In the genomic region with DNA sequence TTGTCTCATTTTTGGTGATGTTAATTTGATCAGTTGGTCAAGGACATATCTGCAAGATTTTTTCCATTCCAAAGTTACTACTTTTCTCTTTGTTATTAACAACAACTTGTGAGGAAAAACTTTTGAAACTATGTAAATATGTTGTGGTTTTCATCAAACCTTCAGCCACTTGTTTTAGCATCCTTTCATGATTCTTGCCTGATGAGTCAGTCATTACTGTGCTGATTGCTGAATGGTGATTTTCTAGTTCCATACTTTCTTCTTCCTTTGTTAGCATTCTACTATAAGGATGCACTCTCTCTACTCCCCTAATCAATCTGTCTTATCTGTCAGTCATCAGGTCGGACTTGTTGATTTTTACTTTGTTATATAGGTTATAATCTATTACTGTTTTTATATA, we compare ENCODE assay signal across 11 cellular contexts. TPM values are rescaled to one million over a fixed set of nuclear protein-coding genes. Genes with fewer than 3 reads are reported as not detected.
DNase-seq lines count a peak whose midpoint lies in the region; ATAC-seq, FAIRE-seq and TF ChIP-seq lines count a peak whose summit lies in the region.
"Had no signal": no experiment of that assay in that cellular context is flagged by ENCODE, and none has a peak within 500 bp of the region (broad histone marks: within the 10 kb centered on the region; RNA-seq: fewer than 3 reads in every experiment).

No MANE protein-coding gene starts in this region.

- H4K20me1 ChIP-seq in PC-3 (ENCODE audit: low read length): no peaks in the 10 kb centered on the region

- H3K4me1 Mint-ChIP-seq in activated T-cell treated with anti-CD3 and anti-CD28 coated beads, Interleukin-2, amount 50 U/mL, for 72 hours (ENCODE audit: low read depth): peaks cover 46% of the 10 kb centered on the region

- peaks cover 21 to 70% of the 10 kb centered on the region in 2 donors for H3K36me3 Mint-ChIP-seq in activated T-cell treated with anti-CD3 and anti-CD28 coated beads, Interleukin-2, amount 50 U/mL, for 72 hours (ENCODE audit: insufficient read depth in 2 of 2)

- H3K9me3 ChIP-seq in PC-3 (ENCODE audit: low read length): no peaks in the 10 kb centered on the region

- H3K9ac ChIP-seq in PC-3 (ENCODE audit: low read length): no peak overlapping the region

- H3K4me2 ChIP-seq in PC-3 (ENCODE audit: low read length): peak overlapping the region; percentile 21; the same call in 1 of the 2 replicates

- ATAC-seq in activated T-cell treated with anti-CD3 and anti-CD28 coated beads, Interleukin-2, amount 50 U/mL, for 72 hours (replicated peaks in 1 of 2): peak; percentile 33 to 51
- ATAC-seq in PC-3 (peak; percentile 86), GM18517 (IDR thresholded peaks at IDR 0.05; ENCODE audit: unreplicated experiment) (no peak), left colon (no peak)
- ATAC-seq in stimulated activated naive CD8-positive, alpha-beta T cell treated with anti-CD3 and anti-CD28 coated beads, Interleukin-15, Interleukin-2, amounts not matched to agents 100 U/mL and 50 U/mL, for 24 hours: peak; percentile 21

- H3K9me3 Mint-ChIP-seq in activated T-cell treated with anti-CD3 and anti-CD28 coated beads, Interleukin-2, amount 50 U/mL, for 72 hours: peaks cover 5 to 8% of the 10 kb centered on the region in 2 donors

- H3K9me2 ChIP-seq in PC-3 (replicated peaks; ENCODE audit: low read length): no peaks in the 10 kb centered on the region

- no peak overlapping the region for H3K4me3 ChIP-seq in PC-3 (ENCODE audit: low read length)

- no peak overlapping the region for H2AFZ ChIP-seq in PC-3 (ENCODE audit: low read length)

- CTCF ChIA-PET in PC-3 (lab: Charles Lee): no interaction called here

- H3K79me2 ChIP-seq in PC-3 (ENCODE audit: low read length): no peaks in the 10 kb centered on the region

- no peak for TF ChIP-seq CTCF in PC-3 (conservative IDR thresholded peaks at IDR 0.05; ENCODE audit: low read depth, low read length)

- H3K36me3 ChIP-seq in PC-3 (ENCODE audit: low read depth, low read length): peaks cover 29% of the 10 kb centered on the region

- peaks cover 14% of the 10 kb centered on the region for H3K4me1 ChIP-seq in PC-3 (ENCODE audit: insufficient read depth, low read length)

- peaks cover 9% of the 10 kb centered on the region for H3F3A ChIP-seq in PC-3 (ENCODE audit: low read length, unreplicated experiment)

- BruUV-seq in PC-3 (replicated peaks; lab: Mats Ljungman, UMichigan): no TSS peak

- POLR2A ChIA-PET in PC-3 (lab: Charles Lee; ENCODE audit: unreplicated experiment): no interaction called here

- H3K27ac Mint-ChIP-seq in activated T-cell treated with anti-CD3 and anti-CD28 coated beads, Interleukin-2, amount 50 U/mL, for 72 hours: peak overlapping the region; percentile 55

- peak; percentile 93 for FAIRE-seq in endometrium (lab: Jason Lieb, UNC)

- no peaks in the 10 kb centered on the region for H3K27me3 ChIP-seq in PC-3 (ENCODE audit: low read length)

- no peak for DNase-seq in activated T-cell treated with anti-CD3 and anti-CD28 coated beads, Interleukin-2, amount 50 U/mL, for 72 hours
- DNase-seq in activated T-cell treated with anti-CD3 and anti-CD28 coated beads, Interleukin-2, amount 50 U/mL, for 1 hour: no peak
- DNase-seq in PC-3 (peak; percentile 67), left colon (no peak), mucosa of gallbladder (ENCODE audit: low spot score) (no peak)
- DNase-seq in stimulated activated naive CD8-positive, alpha-beta T cell treated with anti-CD3 and anti-CD28 coated beads, Interleukin-15, Interleukin-2, amounts not matched to agents 100 U/mL and 50 U/mL, for 24 hours: no peak
- DNase-seq: activated CD8-positive, alpha-beta memory T cell treated with anti-CD3 and anti-CD28 coated beads, Interleukin-2, amount 50 U/mL, for 4 hours; effector CD4-positive, alpha-beta T cell; NCI-H2107 had no signal

- no peak overlapping the region for H3K27ac ChIP-seq in PC-3 (ENCODE audit: low read length)

- H3K4me3 Mint-ChIP-seq in activated T-cell treated with anti-CD3 and anti-CD28 coated beads, Interleukin-2, amount 50 U/mL, for 72 hours: peak overlapping the region; percentile 20 to 74

- intact Hi-C loops in PC-3 (cut with micrococcal nuclease): loop anchor here (1.0 kb wide), 1 partner anchor 10 kb away; no protein-coding TSS in a partner anchor
- intact Hi-C loops in left colon (cut with DNase I, micrococcal nuclease): no loop called here

- no peaks in the 10 kb centered on the region for H3K27me3 Mint-ChIP-seq in activated T-cell treated with anti-CD3 and anti-CD28 coated beads, Interleukin-2, amount 50 U/mL, for 72 hours (ENCODE audit: low read depth)

RNA-seq across cellular contexts. Expression of a gene that starts 10.9 kb away (rescaled TPM):
- total RNA-seq in activated T-cell treated with anti-CD3 and anti-CD28 coated beads, Interleukin-2, amount 50 U/mL, for 72 hours: 10 to 100 TPM; 31.2 to 36.4 TPM
- 11.2 and 17.3 TPM in 2 replicates for total RNA-seq in PC-3 (2014; rRNA removed)
- total RNA-seq in left colon: 10 to 100 TPM; 72.6 to 81.3 TPM
- 36.3 TPM for total RNA-seq in mucosa of gallbladder

Comparison
In these comparisons a context has a peak if more than half of its experiments do, and no peak if none do; other contexts are left out.
1. ATAC-seq: peak in activated T-cell treated with anti-CD3 and anti-CD28 coated beads, Interleukin-2, amount 50 U/mL, for 72 hours (2 of 2), PC-3 (single experiment) and stimulated activated naive CD8-positive, alpha-beta T cell treated with anti-CD3 and anti-CD28 coated beads, Interleukin-15, Interleukin-2, amounts not matched to agents 100 U/mL and 50 U/mL, for 24 hours (single experiment); none in GM18517 (single experiment) and left colon (single experiment).